Comparison of ENCODE assay signal across 1 cellular context in genomic region chr5:139513852-139514485, GRCh38.
TF ChIP-seq lines count a peak whose summit lies in the region.

No MANE protein-coding gene starts in this region.

TF ChIP-seq in K562, 482 proteins besides CTCF, POLR2A, EP300 and RAD21:
- TF ChIP-seq ZFPM2 (CRISPR knock-in tag; IDR thresholded peaks at IDR 0.05), result no peak
- TF ChIP-seq SOX6 (IDR thresholded peaks at IDR 0.05), result 0 out of 2 replicates have a peak, but pooled peaks have one; percentile 1
- TF ChIP-seq PURB (CRISPR knock-in tag; IDR thresholded peaks at IDR 0.05; ENCODE audit: low read depth), result no peak
- TF ChIP-seq IRF2 (CRISPR knock-in tag; IDR thresholded peaks at IDR 0.05), result no peak
